Comparison of ENCODE assay signal across 1 cellular context in genomic region chr1:241698177-241698576, GRCh38.
A peak's percentile ranks its signal among the peaks of the same experiment; 100 is the strongest.
TF ChIP-seq lines count a peak whose summit lies in the region.

No MANE protein-coding gene starts in this region.

TF ChIP-seq in K562, 482 proteins besides CTCF, POLR2A, EP300 and RAD21 (continued from another document and continues in another):
- TF ChIP-seq ZBTB2 (IDR thresholded peaks at IDR 0.05), result peak; percentile 76; the same call in 1 of the 2 replicates
- peak; percentile 70; the same call in 1 of the 2 replicates for TF ChIP-seq HDAC2 (IDR thresholded peaks at IDR 0.05)
- TF ChIP-seq CUX1 (CRISPR knock-in tag; IDR thresholded peaks at IDR 0.05), result peak; percentile 84; the same call in 1 of the 2 replicates
- TF ChIP-seq GTF3C2 (IDR thresholded peaks at IDR 0.05; ENCODE audit: borderline replicate concordance, extremely low read depth, insufficient read length), result no peak
- TF ChIP-seq TAF9B (IDR thresholded peaks at IDR 0.05; ENCODE audit: partially characterized antibody), result peak; percentile 52
- no peak for TF ChIP-seq FOXP1 (CRISPR knock-in tag; IDR thresholded peaks at IDR 0.05)
- TF ChIP-seq FOXO4 (CRISPR knock-in tag; IDR thresholded peaks at IDR 0.05), result no peak
- TF ChIP-seq SP1 (CRISPR knock-in tag; IDR thresholded peaks at IDR 0.05), result no peak
- no peak for TF ChIP-seq MYBL2 (IDR thresholded peaks at IDR 0.05; ENCODE audit: low read depth)
- TF ChIP-seq MYBL2 (CRISPR knock-in tag; IDR thresholded peaks at IDR 0.05; ENCODE audit: borderline replicate concordance), result no peak
- TF ChIP-seq SNAPC5 (CRISPR knock-in tag; IDR thresholded peaks at IDR 0.05), result no peak
- TF ChIP-seq CXXC5 (CRISPR knock-in tag; IDR thresholded peaks at IDR 0.05), result peak; percentile 59
- TF ChIP-seq ZNF511 (CRISPR knock-in tag; IDR thresholded peaks at IDR 0.05), result no peak
- peak; percentile 77 for TF ChIP-seq PHB2 (IDR thresholded peaks at IDR 0.05; ENCODE audit: low read depth)
- peak; percentile 69 for TF ChIP-seq KHSRP (IDR thresholded peaks at IDR 0.05)
- TF ChIP-seq MAX (CRISPR knock-in tag; IDR thresholded peaks at IDR 0.05), result no peak
- 0 out of 2 replicates have a peak, but pooled peaks have one; percentile 35 for TF ChIP-seq ADNP (tag; IDR thresholded peaks at IDR 0.05)
- no peak for TF ChIP-seq ZNF445 (CRISPR knock-in tag; IDR thresholded peaks at IDR 0.05; ENCODE audit: low read depth)
- no peak; the same call in 1 of the 2 replicates for TF ChIP-seq VEZF1 (CRISPR knock-in tag; IDR thresholded peaks at IDR 0.05)
- TF ChIP-seq FOXK1 (CRISPR knock-in tag; IDR thresholded peaks at IDR 0.05; ENCODE audit: borderline replicate concordance), result no peak
- no peak for TF ChIP-seq ZC3H8 (IDR thresholded peaks at IDR 0.05)
- no peak for TF ChIP-seq HSF4 (CRISPR knock-in tag; IDR thresholded peaks at IDR 0.05; ENCODE audit: borderline replicate concordance)
- TF ChIP-seq NR2F6 (CRISPR knock-in tag; IDR thresholded peaks at IDR 0.05), result no peak
- TF ChIP-seq RBM34 (IDR thresholded peaks at IDR 0.05; ENCODE audit: borderline replicate concordance, insufficient read depth, low read length), result no peak
- no peak for TF ChIP-seq EWSR1 (IDR thresholded peaks at IDR 0.05; ENCODE audit: borderline replicate concordance, low read depth, partially characterized antibody)
- no peak for TF ChIP-seq FOS (IDR thresholded peaks at IDR 0.05; ENCODE audit: extremely low read depth, insufficient read length)
- TF ChIP-seq PRMT5 (CRISPR knock-in tag; IDR thresholded peaks at IDR 0.05), result no peak
- no peak for TF ChIP-seq ZNF764 (CRISPR knock-in tag; IDR thresholded peaks at IDR 0.05; ENCODE audit: low read depth)
- peak; percentile 93 for TF ChIP-seq NCOR1 (IDR thresholded peaks at IDR 0.05)
- no peak for TF ChIP-seq BRF1 (IDR thresholded peaks at IDR 0.05; ENCODE audit: borderline replicate concordance, extremely low read depth, insufficient read length)
- TF ChIP-seq JUND (IDR thresholded peaks at IDR 0.05; ENCODE audit: borderline replicate concordance, low read depth, low read length), result peak; percentile 61; the same call in 1 of the 2 replicates
- peak; percentile 58; the same call in 1 of the 3 replicates for TF ChIP-seq JUND (tag; IDR thresholded peaks at IDR 0.05; ENCODE audit: borderline replicate concordance, low read depth, low read length)
- TF ChIP-seq BRD9 (IDR thresholded peaks at IDR 0.05; ENCODE audit: low read depth, partially characterized antibody), result peak; percentile 36
- TF ChIP-seq ZNF324 (CRISPR knock-in tag; IDR thresholded peaks at IDR 0.05), result no peak
- TF ChIP-seq NFE2L1 (tag; IDR thresholded peaks at IDR 0.05; ENCODE audit: borderline replicate concordance, low read depth), result no peak
- no peak for TF ChIP-seq E2F3 (CRISPR knock-in tag; IDR thresholded peaks at IDR 0.05)
- TF ChIP-seq NFE2 (IDR thresholded peaks at IDR 0.05; ENCODE audit: low read depth), result peak; percentile 31; the same call in 1 of the 2 replicates
- no peak for TF ChIP-seq MAFK (IDR thresholded peaks at IDR 0.05; ENCODE audit: low read length)
- TF ChIP-seq TGIF2 (CRISPR knock-in tag; IDR thresholded peaks at IDR 0.05), result no peak
- peak; percentile 14 for TF ChIP-seq E2F8 (IDR thresholded peaks at IDR 0.05; ENCODE audit: low read depth, partially characterized antibody)
- no peak for TF ChIP-seq CSDE1 (IDR thresholded peaks at IDR 0.05)
- TF ChIP-seq HMG20A (CRISPR knock-in tag; conservative IDR thresholded peaks at IDR 0.05), result no peak
- no peak for TF ChIP-seq ZNF512 (tag; IDR thresholded peaks at IDR 0.05)
- TF ChIP-seq SMARCA5 (IDR thresholded peaks at IDR 0.05), result no peak
- no peak for TF ChIP-seq E2F5 (CRISPR knock-in tag; IDR thresholded peaks at IDR 0.05)
- TF ChIP-seq MTF1 (CRISPR knock-in tag; IDR thresholded peaks at IDR 0.05; ENCODE audit: borderline replicate concordance), result no peak
